Comparison of ENCODE assay signal across 8 cellular contexts in genomic region chr11:33899383-33900037, GRCh38. TPM values are rescaled to one million over a fixed set of nuclear protein-coding genes. Genes with fewer than 3 reads are reported as not detected.
DNase-seq lines count a peak whose midpoint lies in the region; ATAC-seq and TF ChIP-seq lines count a peak whose summit lies in the region.

No MANE protein-coding gene starts in this region.

- peak overlapping the region; percentile 59 for H3K4me2 ChIP-seq in HCT116 (ENCODE audit: low read length)

- ATAC-seq in HCT116 (peak; percentile 86), GM18861 (IDR thresholded peaks at IDR 0.05; ENCODE audit: unreplicated experiment) (no peak), HG03280 (IDR thresholded peaks at IDR 0.05; ENCODE audit: unreplicated experiment) (no peak), GM18907 (IDR thresholded peaks at IDR 0.05; ENCODE audit: unreplicated experiment) (no peak)

- WGBS in spleen, 5 donors = 37 to 61% (median 50%) methylated on average over 11 of the region's 11 CpGs

- TF ChIP-seq CTCF in HCT116 (IDR thresholded peaks at IDR 0.05 in 2 of 3, conservative IDR thresholded peaks at IDR 0.05 in 1 of 3; ENCODE audit: borderline replicate concordance in 1 of 3, insufficient read depth in 1 of 3, low read depth in 2 of 3, low read length in 2 of 3) = no peak
- no peak for TF ChIP-seq CTCF in right atrium auricular region (IDR thresholded peaks at IDR 0.05)
- no peak for TF ChIP-seq CTCF in spleen (IDR thresholded peaks at IDR 0.05 in 8 of 11, conservative IDR thresholded peaks at IDR 0.05 in 3 of 11)

- H3K9me3 ChIP-seq in HCT116 (ENCODE audit: control insufficient read depth in 1 of 2, insufficient read depth in 1 of 2, low read depth in 1 of 2, low read length in 2 of 2) (no peaks in the 10 kb centered on the region), right atrium auricular region (no peaks in the 10 kb centered on the region), spleen (no peaks in the 10 kb centered on the region)

- H3K9ac ChIP-seq in HCT116 (ENCODE audit: low read length) = no peak overlapping the region

- no peak for TF ChIP-seq RAD21 in HCT116 (IDR thresholded peaks at IDR 0.05; ENCODE audit: low read depth)

- H3K79me2 ChIP-seq in HCT116 (ENCODE audit: insufficient read depth, low read length) = no peaks in the 10 kb centered on the region

- POLR2A ChIA-PET in HCT116 (lab: Charles Lee) = no interaction called here

- no peaks in the 10 kb centered on the region for H4K20me1 ChIP-seq in HCT116 (ENCODE audit: insufficient read depth)

- H3K4me3 ChIP-seq in HCT116 (replicated peaks in 1 of 2; ENCODE audit: low read depth in 1 of 2, low read length in 2 of 2) (no peak overlapping the region), right atrium auricular region (no peak overlapping the region), spleen (no peak overlapping the region)

- no TSS peak for BruUV-seq in HCT116 (replicated peaks; lab: Mats Ljungman, UMichigan)

- TF ChIP-seq POLR2A in HCT116 (IDR thresholded peaks at IDR 0.05; ENCODE audit: borderline replicate concordance, extremely low read depth, insufficient read depth, insufficient read length) (no peak), spleen (IDR thresholded peaks at IDR 0.05) (peak in 1 of 3 donors; percentile 1)

- DNase-seq in HCT116 (ENCODE audit: low read depth, low spot score) = peak; percentile 43
- peak; percentile 33 for DNase-seq in amniotic stem cell (lab: John Stamatoyannopoulos, UW)
- peak; percentile 94 for DNase-seq in right atrium auricular region (ENCODE audit: low spot score)
- no peak for DNase-seq in spleen
- DNase-seq in activated CD4-positive, alpha-beta T cell treated with anti-CD3 and anti-CD28 coated beads, Interleukin-2, amount 50 U/mL, for 48 hours = no peak

- H3K36me3 ChIP-seq in HCT116 (ENCODE audit: control insufficient read depth in 1 of 2, insufficient read depth in 2 of 2, low read length in 2 of 2) (no peaks in the 10 kb centered on the region), right atrium auricular region (no peaks in the 10 kb centered on the region), spleen (no peaks in the 10 kb centered on the region)

- RAD21 ChIA-PET in HCT116 (lab: Charles Lee; ENCODE audit: low non-redundant PET in 1 of 2, low total read pairs in 2 of 2, uncharacterized antibody in 2 of 2, unreplicated experiment in 2 of 2) = no interaction called here

- H3K27ac ChIP-seq in HCT116 (ENCODE audit: low read depth, low read length) = no peak overlapping the region
- peak overlapping the region in 1 of 2 donors; percentile 24 for H3K27ac ChIP-seq in right atrium auricular region
- peak overlapping the region in 7 of 8 donors; percentile 41 to 76 (median 69) for H3K27ac ChIP-seq in spleen

- H2AFZ ChIP-seq in HCT116 (ENCODE audit: low read depth, low read length, poor library complexity, severe bottlenecking) = no peak overlapping the region

- CTCF ChIA-PET in HCT116 (lab: Charles Lee) = no interaction called here

- intact Hi-C loops in HCT116 (cut with micrococcal nuclease) = no loop called here
- intact Hi-C loops in spleen (cut with DNase I; ENCODE audit: low total_unique reads) = no loop called here

- peaks cover 8 to 18% of the 10 kb centered on the region in 2 experiments for H3K4me1 ChIP-seq in HCT116 (ENCODE audit: control insufficient read depth in 1 of 2, insufficient read depth in 2 of 2, low read length in 2 of 2)
- peaks cover 0 to 14% of the 10 kb centered on the region in 2 donors for H3K4me1 ChIP-seq in right atrium auricular region
- H3K4me1 ChIP-seq in spleen = peaks cover 21 to 71% (median 46%) of the 10 kb centered on the region in 6 donors

- no peaks in the 10 kb centered on the region for H3K9me2 ChIP-seq in HCT116 (ENCODE audit: insufficient read depth)

- H3K27me3 ChIP-seq in HCT116 (ENCODE audit: insufficient read depth, low read length) (no peaks in the 10 kb centered on the region), right atrium auricular region (no peaks in the 10 kb centered on the region), spleen (replicated peaks in 1 of 7) (no peaks in the 10 kb centered on the region)

TF ChIP-seq in HCT116, 20 proteins besides CTCF, POLR2A, EP300 and RAD21:
- TF ChIP-seq, protein P1, sequence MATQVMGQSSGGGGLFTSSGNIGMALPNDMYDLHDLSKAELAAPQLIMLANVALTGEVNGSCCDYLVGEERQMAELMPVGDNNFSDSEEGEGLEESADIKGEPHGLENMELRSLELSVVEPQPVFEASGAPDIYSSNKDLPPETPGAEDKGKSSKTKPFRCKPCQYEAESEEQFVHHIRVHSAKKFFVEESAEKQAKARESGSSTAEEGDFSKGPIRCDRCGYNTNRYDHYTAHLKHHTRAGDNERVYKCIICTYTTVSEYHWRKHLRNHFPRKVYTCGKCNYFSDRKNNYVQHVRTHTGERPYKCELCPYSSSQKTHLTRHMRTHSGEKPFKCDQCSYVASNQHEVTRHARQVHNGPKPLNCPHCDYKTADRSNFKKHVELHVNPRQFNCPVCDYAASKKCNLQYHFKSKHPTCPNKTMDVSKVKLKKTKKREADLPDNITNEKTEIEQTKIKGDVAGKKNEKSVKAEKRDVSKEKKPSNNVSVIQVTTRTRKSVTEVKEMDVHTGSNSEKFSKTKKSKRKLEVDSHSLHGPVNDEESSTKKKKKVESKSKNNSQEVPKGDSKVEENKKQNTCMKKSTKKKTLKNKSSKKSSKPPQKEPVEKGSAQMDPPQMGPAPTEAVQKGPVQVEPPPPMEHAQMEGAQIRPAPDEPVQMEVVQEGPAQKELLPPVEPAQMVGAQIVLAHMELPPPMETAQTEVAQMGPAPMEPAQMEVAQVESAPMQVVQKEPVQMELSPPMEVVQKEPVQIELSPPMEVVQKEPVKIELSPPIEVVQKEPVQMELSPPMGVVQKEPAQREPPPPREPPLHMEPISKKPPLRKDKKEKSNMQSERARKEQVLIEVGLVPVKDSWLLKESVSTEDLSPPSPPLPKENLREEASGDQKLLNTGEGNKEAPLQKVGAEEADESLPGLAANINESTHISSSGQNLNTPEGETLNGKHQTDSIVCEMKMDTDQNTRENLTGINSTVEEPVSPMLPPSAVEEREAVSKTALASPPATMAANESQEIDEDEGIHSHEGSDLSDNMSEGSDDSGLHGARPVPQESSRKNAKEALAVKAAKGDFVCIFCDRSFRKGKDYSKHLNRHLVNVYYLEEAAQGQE (IDR thresholded peaks at IDR 0.05; ENCODE audit: low read depth) = peak; percentile 37
- TF ChIP-seq ATF3 (IDR thresholded peaks at IDR 0.05) (no peak), FOSL1 (IDR thresholded peaks at IDR 0.05; ENCODE audit: low read depth) (peak; percentile 82), ELF1 (IDR thresholded peaks at IDR 0.05; ENCODE audit: borderline replicate concordance, low read depth) (0 out of 2 replicates have a peak, but pooled peaks have one; percentile 8), POLR2AphosphoS5 (IDR thresholded peaks at IDR 0.05; ENCODE audit: low read depth, low read length) (peak; percentile 44; the same call in 1 of the 2 replicates), EZH2 (IDR thresholded peaks at IDR 0.05) (no peak), EGR1 (IDR thresholded peaks at IDR 0.05; ENCODE audit: low read depth) (0 out of 2 replicates have a peak, but pooled peaks have one; percentile 15), JUND (IDR thresholded peaks at IDR 0.05) (peak; percentile 75), CBX3 (IDR thresholded peaks at IDR 0.05; ENCODE audit: low read depth) (peak; percentile 48), SP1 (IDR thresholded peaks at IDR 0.05; ENCODE audit: low read depth) (peak; percentile 60; the same call in 1 of the 2 replicates), YY1 (IDR thresholded peaks at IDR 0.05; ENCODE audit: extremely low read depth, insufficient replicate concordance, low read depth, low read length) (peak; percentile 12), SRF (IDR thresholded peaks at IDR 0.05; ENCODE audit: low read depth) (no peak)

RNA-seq across cellular contexts. Expression of gene LMO2, which starts 7.6 kb away (rescaled TPM):
- 2.8 TPM for total RNA-seq in HCT116 (2021; ENCODE audit: unreplicated experiment)
- polyA plus RNA-seq in HCT116 (2012) = 2.8 and 4.0 TPM in 2 replicates
- total RNA-seq in right atrium auricular region = 10 to 100 TPM in 1 of 2 donors, 1 to 10 TPM in 1; 4.6 to 13.1 TPM
- 10 to 100 TPM; 46.6 to 79.4 (median 63.5) TPM for total RNA-seq in spleen
- polyA plus RNA-seq in spleen = 10 to 100 TPM; 36.0 to 66.6 (median 48.9) TPM

Comparison
In these comparisons a context has a peak if more than half of its experiments do, and no peak if none do; other contexts are left out.
1. DNase-seq: peak in HCT116 (single experiment), amniotic stem cell (single experiment) and right atrium auricular region (single experiment); none in spleen (single experiment) and activated CD4-positive, alpha-beta T cell treated with anti-CD3 and anti-CD28 coated beads, Interleukin-2, amount 50 U/mL, for 48 hours (0 of 2).